ENCODE assay signal across 11 cellular contexts in genomic region chr18:22349317-22349898, GRCh38.
DNase-seq lines count a peak whose midpoint lies in the region; ATAC-seq, FAIRE-seq and TF ChIP-seq lines count a peak whose summit lies in the region.
"Had no signal": no experiment of that assay in that cellular context is flagged by ENCODE, and none has a peak within 500 bp of the region (broad histone marks: within the 10 kb centered on the region; RNA-seq: fewer than 3 reads in every experiment).

No MANE protein-coding gene starts in this region.

- ATAC-seq in activated naive CD8-positive, alpha-beta T cell treated with anti-CD3 and anti-CD28 coated beads, Interleukin-2, amount 50 U/mL, for 24 hours: no peak

- H3K4me3 Mint-ChIP-seq in Calu3 (ENCODE audit: low read depth, unreplicated experiment) (peak overlapping the region; percentile 85), progenitor cell of endocrine pancreas (ENCODE audit: low read depth) (peak overlapping the region; percentile 80)
- H3K4me3 Mint-ChIP-seq in activated naive CD8-positive, alpha-beta T cell treated with anti-CD3 and anti-CD28 coated beads, Interleukin-2, amount 50 U/mL, for 24 hours: peak overlapping the region; percentile 74
- H3K4me3 Mint-ChIP-seq: activated CD4-positive, alpha-beta T cell treated with anti-CD3 and anti-CD28 coated beads, Interleukin-2, amount 10 ng/mL, durations not matched to agents 24 days and 14 days had no signal

- no peaks in the 10 kb centered on the region for H3K27me3 ChIP-seq in right atrium auricular region
- peaks cover 48% of the 10 kb centered on the region for H3K27me3 ChIP-seq in HAP-1 (ENCODE audit: low read depth)

- POLR2A ChIA-PET in GM10248 (lab: Yijun Ruan, JAX): no interaction called here

- DNase-seq in Calu3: no peak
- no peak for DNase-seq in activated naive CD8-positive, alpha-beta T cell treated with anti-CD3 and anti-CD28 coated beads, Interleukin-2, amount 50 U/mL, for 24 hours
- DNase-seq in right atrium auricular region (ENCODE audit: low spot score): no peak
- DNase-seq in progenitor cell of endocrine pancreas (ENCODE audit: low spot score, unreplicated experiment): no peak
- no peak for DNase-seq in HAP-1 (ENCODE audit: low spot score in 2 of 2)
- no peak for DNase-seq in urothelium cell line (ENCODE audit: low spot score)
- DNase-seq in GM10248 (ENCODE audit: extremely low spot score): no peak
- DNase-seq in NAMALWA (ENCODE audit: low spot score): no peak
- DNase-seq: activated CD4-positive, alpha-beta T cell treated with anti-CD3 and anti-CD28 coated beads, Interleukin-2, amount 10 ng/mL, durations not matched to agents 24 days and 14 days; NCI-H774 had no signal

- TF ChIP-seq CTCF in Calu3 (IDR thresholded peaks at IDR 0.05; ENCODE audit: unreplicated experiment) (no peak), right atrium auricular region (IDR thresholded peaks at IDR 0.05) (no peak), progenitor cell of endocrine pancreas (IDR thresholded peaks at IDR 0.05; ENCODE audit: unreplicated experiment) (no peak), GM10248 (IDR thresholded peaks at IDR 0.05; ENCODE audit: control extremely low read depth, extremely low read depth, low read depth, missing control alignments) (no peak)

- H3K27ac ChIP-seq in right atrium auricular region: peak overlapping the region; percentile 92 to 97
- H3K27ac ChIP-seq: HL-60 had no signal

- CTCF ChIA-PET in Calu3 (lab: Charles Lee) (no interaction called here), GM10248 (lab: Yijun Ruan, JAX) (no interaction called here)

- H3K4me1 Mint-ChIP-seq in Calu3 (ENCODE audit: low read depth, unreplicated experiment): peaks cover 45% of the 10 kb centered on the region
- H3K4me1 Mint-ChIP-seq in activated naive CD8-positive, alpha-beta T cell treated with anti-CD3 and anti-CD28 coated beads, Interleukin-2, amount 50 U/mL, for 24 hours: peaks cover 45% of the 10 kb centered on the region
- H3K4me1 Mint-ChIP-seq in progenitor cell of endocrine pancreas (ENCODE audit: low read depth): peaks cover 38% of the 10 kb centered on the region

- H3K27me3 Mint-ChIP-seq in Calu3 (ENCODE audit: unreplicated experiment) (no peaks in the 10 kb centered on the region), progenitor cell of endocrine pancreas (peaks cover 17% of the 10 kb centered on the region)
- peaks cover 42% of the 10 kb centered on the region for H3K27me3 Mint-ChIP-seq in activated naive CD8-positive, alpha-beta T cell treated with anti-CD3 and anti-CD28 coated beads, Interleukin-2, amount 50 U/mL, for 24 hours

- H3K4me1 ChIP-seq in right atrium auricular region: peaks cover 0 to 51% of the 10 kb centered on the region in 2 donors
- H3K4me1 ChIP-seq in HAP-1: no peaks in the 10 kb centered on the region

- H3K36me3 Mint-ChIP-seq in Calu3 (ENCODE audit: insufficient read depth, unreplicated experiment) (peaks cover 41% of the 10 kb centered on the region), progenitor cell of endocrine pancreas (ENCODE audit: insufficient read depth) (no peaks in the 10 kb centered on the region)
- H3K36me3 Mint-ChIP-seq in activated naive CD8-positive, alpha-beta T cell treated with anti-CD3 and anti-CD28 coated beads, Interleukin-2, amount 50 U/mL, for 24 hours (ENCODE audit: low read depth): no peaks in the 10 kb centered on the region

- H3K9me3 Mint-ChIP-seq in Calu3 (ENCODE audit: low read depth, unreplicated experiment): peaks cover 3% of the 10 kb centered on the region
- H3K9me3 Mint-ChIP-seq in activated naive CD8-positive, alpha-beta T cell treated with anti-CD3 and anti-CD28 coated beads, Interleukin-2, amount 50 U/mL, for 24 hours: no peaks in the 10 kb centered on the region
- H3K9me3 Mint-ChIP-seq in progenitor cell of endocrine pancreas (ENCODE audit: low read depth): no peaks in the 10 kb centered on the region

- no peak for FAIRE-seq in urothelium cell line (lab: Jason Lieb, UNC)

- in situ Hi-C loops in HAP-1 (cut with MboI; ENCODE audit: low sequenced_read_pairs): no loop called here

- H3K36me3 ChIP-seq in right atrium auricular region (no peaks in the 10 kb centered on the region), HAP-1 (replicated peaks) (no peaks in the 10 kb centered on the region)

- H3K9me3 ChIP-seq in right atrium auricular region (no peaks in the 10 kb centered on the region), HAP-1 (no peaks in the 10 kb centered on the region)

- intact Hi-C loops in Calu3 (cut with micrococcal nuclease; ENCODE audit: unreplicated experiment): loop anchor here (5.0 kb wide), 4 partner anchors 47 to 172 kb away; no protein-coding TSS in a partner anchor

- peak overlapping the region; percentile 92 for H3K27ac Mint-ChIP-seq in Calu3 (ENCODE audit: unreplicated experiment)
- H3K27ac Mint-ChIP-seq in activated naive CD8-positive, alpha-beta T cell treated with anti-CD3 and anti-CD28 coated beads, Interleukin-2, amount 50 U/mL, for 24 hours: peak overlapping the region; percentile 78
- peak overlapping the region; percentile 90 for H3K27ac Mint-ChIP-seq in progenitor cell of endocrine pancreas
- H3K27ac Mint-ChIP-seq: activated CD4-positive, alpha-beta T cell treated with anti-CD3 and anti-CD28 coated beads, Interleukin-2, amount 10 ng/mL, durations not matched to agents 24 days and 14 days had no signal

- BruUV-seq in Calu3 (replicated peaks; lab: Mats Ljungman, UMichigan): no TSS peak

- peak overlapping the region; percentile 58 to 61 for H3K4me3 ChIP-seq in right atrium auricular region
- no peak overlapping the region for H3K4me3 ChIP-seq in HAP-1
